Comparison of ENCODE assay signal across 9 cellular contexts in the genomic region with DNA sequence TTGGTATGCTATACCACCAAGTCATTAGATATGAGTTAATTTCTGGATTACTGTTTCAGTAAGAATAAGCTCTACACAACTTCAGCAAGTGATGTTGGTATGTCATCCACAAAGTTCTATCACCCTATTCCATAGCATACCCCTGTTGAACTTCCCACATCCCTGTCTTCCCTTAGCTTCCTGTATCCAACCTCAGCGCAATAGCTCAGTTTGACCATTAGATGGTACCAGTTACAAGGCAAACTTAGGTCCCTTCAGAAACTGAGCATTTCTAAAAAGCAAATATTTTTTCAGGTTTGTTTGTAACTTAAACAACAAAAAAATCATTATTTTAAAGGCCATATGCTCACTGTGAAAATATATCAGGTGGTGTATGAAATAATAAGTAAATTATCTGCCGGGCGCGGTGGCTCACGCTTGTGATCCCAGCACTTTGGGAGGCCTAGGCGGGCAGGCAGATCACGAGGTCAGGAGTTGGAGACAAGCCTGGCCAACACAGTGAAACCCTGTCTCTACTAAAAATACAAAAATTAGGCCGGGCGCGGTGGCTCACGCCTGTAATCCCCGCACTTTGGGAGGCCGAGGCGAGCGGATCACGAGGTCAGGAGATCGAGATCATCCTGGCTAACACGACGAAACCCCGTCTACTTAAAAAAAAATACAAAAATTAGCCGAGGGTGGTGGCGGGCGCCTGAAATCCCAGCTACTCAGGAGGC. TPM values are rescaled to one million over a fixed set of nuclear protein-coding genes. Genes with fewer than 3 reads are reported as not detected.
DNase-seq lines count a peak whose midpoint lies in the region; ATAC-seq, FAIRE-seq and TF ChIP-seq lines count a peak whose summit lies in the region.
"Had no signal": no experiment of that assay in that cellular context is flagged by ENCODE, and none has a peak within 500 bp of the region (broad histone marks: within the 10 kb centered on the region; RNA-seq: fewer than 3 reads in every experiment).

No MANE protein-coding gene starts in this region.

- H2AFZ ChIP-seq in endothelial cell of umbilical vein (ENCODE audit: low read depth, low read length), result no peak overlapping the region

- H3K4me1 ChIP-seq in heart right ventricle, result peaks cover 2 to 16% (median 5%) of the 10 kb centered on the region in 9 donors
- peaks cover 4% of the 10 kb centered on the region for H3K4me1 ChIP-seq in endothelial cell of umbilical vein (ENCODE audit: control insufficient read depth, extremely low read depth, insufficient read depth, low read length)
- no peaks in the 10 kb centered on the region for H3K4me1 ChIP-seq in testis

- H3K4me3 ChIP-seq in heart right ventricle (no peak overlapping the region), endothelial cell of umbilical vein (replicated peaks in 1 of 3; ENCODE audit: insufficient read depth in 1 of 3, low read depth in 1 of 3, low read length in 3 of 3) (no peak overlapping the region), testis (no peak overlapping the region)

- dilution Hi-C loops in endothelial cell of umbilical vein (cut with MboI; ENCODE audit: extremely low pct_ligation_motif_present, low sequenced_read_pairs), result no loop called here

- H3K36me3 ChIP-seq in heart right ventricle, result no peaks in the 10 kb centered on the region
- H3K36me3 ChIP-seq in endothelial cell of umbilical vein (ENCODE audit: control insufficient read depth in 2 of 2, extremely low read depth in 1 of 2, insufficient read depth in 2 of 2, low read length in 2 of 2), result no peaks in the 10 kb centered on the region
- no peaks in the 10 kb centered on the region for H3K36me3 ChIP-seq in testis (ENCODE audit: low read depth, missing control alignments)

- POLR2A ChIA-PET in endothelial cell of umbilical vein (lab: Charles Lee), result interaction anchor here (0.6 kb wide), 1 partner anchor 28 kb away, joined by 3 read pairs; no protein-coding TSS in a partner anchor
- POLR2A ChIA-PET in activated CD4-positive, alpha-beta memory T cell treated with anti-CD3 and anti-CD28 coated beads for 36 hours (lab: Charles Lee), result no interaction called here

- no peaks in the 10 kb centered on the region for H3K9me1 ChIP-seq in endothelial cell of umbilical vein (replicated peaks; ENCODE audit: control insufficient read depth, extremely low read depth, insufficient read depth, low read length)

- H3K27ac Mint-ChIP-seq in activated CD4-positive, alpha-beta memory T cell treated with anti-CD3 and anti-CD28 coated beads for 36 hours, result no peak overlapping the region

- H3K9ac ChIP-seq in endothelial cell of umbilical vein (replicated peaks; ENCODE audit: extremely low read depth, insufficient read depth, low read length), result no peak overlapping the region

- H3K27me3 Mint-ChIP-seq in activated CD4-positive, alpha-beta memory T cell treated with anti-CD3 and anti-CD28 coated beads for 36 hours, result no peaks in the 10 kb centered on the region

- no peaks in the 10 kb centered on the region for H3K36me3 Mint-ChIP-seq in activated CD4-positive, alpha-beta memory T cell treated with anti-CD3 and anti-CD28 coated beads for 36 hours

- H3K27me3 ChIP-seq in heart right ventricle, result no peaks in the 10 kb centered on the region
- H3K27me3 ChIP-seq in endothelial cell of umbilical vein (ENCODE audit: control insufficient read depth in 2 of 2, insufficient read depth in 2 of 2, low read length in 2 of 2), result no peaks in the 10 kb centered on the region
- H3K27me3 ChIP-seq in testis, result no peaks in the 10 kb centered on the region

- CTCF ChIA-PET in endothelial cell of umbilical vein (lab: Charles Lee), result interaction anchor here (0.6 to 5.3 kb wide), 15 partner anchors 9 to 186 kb away, joined by 3 to 97 read pairs (median 5); a partner anchor contains a TSS
- CTCF ChIA-PET in activated CD4-positive, alpha-beta memory T cell treated with anti-CD3 and anti-CD28 coated beads for 36 hours (lab: Charles Lee), result interaction anchor here (0.6 to 3.7 kb wide), 7 partner anchors 9 to 84 kb away, joined by 3 to 23 read pairs (median 4); no protein-coding TSS in a partner anchor

- peak; percentile 74 for FAIRE-seq in endothelial cell of umbilical vein (lab: Jason Lieb, UNC)

- H4K20me1 ChIP-seq in endothelial cell of umbilical vein (replicated peaks; ENCODE audit: control insufficient read depth, extremely low read depth, insufficient read depth, low read length), result no peaks in the 10 kb centered on the region

- ATAC-seq in heart right ventricle (no peak), Right ventricle myocardium inferior (no peak)

- H3K4me3 Mint-ChIP-seq in activated CD4-positive, alpha-beta memory T cell treated with anti-CD3 and anti-CD28 coated beads for 36 hours, result no peak overlapping the region

- H3K9me3 ChIP-seq in heart right ventricle (no peaks in the 10 kb centered on the region), endothelial cell of umbilical vein (replicated peaks; ENCODE audit: control insufficient read depth, insufficient read depth, low read length) (no peaks in the 10 kb centered on the region), testis (no peaks in the 10 kb centered on the region)

- DNase-seq in heart right ventricle (no peak), Right ventricle myocardium inferior (ENCODE audit: missing footprints) (no peak), NCI-H69 (lab: John Stamatoyannopoulos, UW) (peak; percentile 39), endothelial cell of umbilical vein (ENCODE audit: low read depth, low spot score) (peak; percentile 29), testis (no peak), ureter (ENCODE audit: low spot score) (no peak), AG08396 (ENCODE audit: low spot score) (no peak)
- DNase-seq in activated CD4-positive, alpha-beta memory T cell treated with anti-CD3 and anti-CD28 coated beads for 36 hours, result no peak

- no peaks in the 10 kb centered on the region for H3K79me2 ChIP-seq in endothelial cell of umbilical vein (ENCODE audit: control insufficient read depth, insufficient read depth, low read length)

- H3K27ac ChIP-seq in heart right ventricle (no peak overlapping the region), endothelial cell of umbilical vein (ENCODE audit: insufficient read depth, low read depth, low read length) (no peak overlapping the region), testis (no peak overlapping the region)

- 91 to 92% methylated on average over 23 of the region's 23 CpGs for WGBS in heart right ventricle, 2 donors
- 48 to 75% methylated on average over 23 of the region's 23 CpGs for WGBS in testis, 2 donors

- TF ChIP-seq CTCF in heart right ventricle (IDR thresholded peaks at IDR 0.05), result peak; percentile 10 to 64 (median 52)
- peak; percentile 32 to 47 for TF ChIP-seq CTCF in endothelial cell of umbilical vein (IDR thresholded peaks at IDR 0.05; ENCODE audit: extremely low read depth in 1 of 2, insufficient read depth in 1 of 2, low read depth in 1 of 2, low read length in 2 of 2)
- peak; percentile 13 to 53 (median 27) for TF ChIP-seq CTCF in testis (IDR thresholded peaks at IDR 0.05)

- intact Hi-C loops in heart right ventricle (cut with DNase I) (loop anchor here in 2 of 10 donors (2.0 to 5.0 kb wide), 2 partner anchors 49 kb away; no protein-coding TSS in a partner anchor), Right ventricle myocardium inferior (cut with DNase I) (no loop called here), endothelial cell of umbilical vein (cut with micrococcal nuclease) (loop anchor here (2.0 kb wide), 1 partner anchor 49 kb away; no protein-coding TSS in a partner anchor), testis (cut with DNase I; ENCODE audit: low total_unique reads) (loop anchor here (10.0 kb wide), 1 partner anchor 1077 kb away; a partner anchor contains a TSS)
- intact Hi-C loops in activated CD4-positive, alpha-beta memory T cell treated with anti-CD3 and anti-CD28 coated beads for 36 hours (cut with micrococcal nuclease), result no loop called here

- peaks cover 8% of the 10 kb centered on the region for H3K4me1 Mint-ChIP-seq in activated CD4-positive, alpha-beta memory T cell treated with anti-CD3 and anti-CD28 coated beads for 36 hours (ENCODE audit: low read depth)

- no peak overlapping the region for H3K4me2 ChIP-seq in endothelial cell of umbilical vein (ENCODE audit: insufficient read depth, low read length)

- TF ChIP-seq POLR2A in endothelial cell of umbilical vein (IDR thresholded peaks at IDR 0.05; ENCODE audit: low read depth, low read length), result no peak
- TF ChIP-seq POLR2A in testis (IDR thresholded peaks at IDR 0.05), result no peak

- BruUV-seq in endothelial cell of umbilical vein (replicated peaks; lab: Mats Ljungman, UMichigan), result no TSS peak

- no peaks in the 10 kb centered on the region for H3K9me3 Mint-ChIP-seq in activated CD4-positive, alpha-beta memory T cell treated with anti-CD3 and anti-CD28 coated beads for 36 hours

RNA-seq across cellular contexts. Expression of a gene that starts 8.8 kb away (rescaled TPM):
- total RNA-seq in heart right ventricle (10 to 100 TPM in 2 of 10 donors, 1 to 10 TPM in 8; 1.6 to 13.6 (median 3.2) TPM), Right ventricle myocardium inferior (12.6 TPM), endothelial cell of umbilical vein (not detected in 2 replicates), testis (under 1 TPM in 1 of 2 donors, not detected in 1; 0.19 TPM), ureter (not detected)
- polyA plus RNA-seq in heart right ventricle (1 to 10 TPM in 1 of 2 donors, under 1 TPM in 1; 0.19 to 3.1 TPM), endothelial cell of umbilical vein (not detected in 2 replicates), testis (ENCODE audit: insufficient read depth, low read depth, low replicate concordance) (0.36 TPM)
- polyA plus RNA-seq in endothelial cell of umbilical vein (2011; cell fraction: cytosol; rRNA removed), result not detected in 2 replicates
- not detected in 2 replicates for polyA plus RNA-seq in endothelial cell of umbilical vein (2011; cell fraction: nucleus; rRNA removed)
- not detected in 2 replicates for polyA plus RNA-seq in endothelial cell of umbilical vein (2012)
- not detected in 2 replicates for polyA minus RNA-seq in endothelial cell of umbilical vein
- not detected for polyA minus RNA-seq in endothelial cell of umbilical vein (2011; cell fraction: cytosol; rRNA and poly(A)+ RNA removed)
- not detected in 2 replicates for polyA minus RNA-seq in endothelial cell of umbilical vein (2011; cell fraction: nucleus; rRNA and poly(A)+ RNA removed)
- not detected for total RNA-seq in activated CD4-positive, alpha-beta memory T cell treated with anti-CD3 and anti-CD28 coated beads for 36 hours
- polyA plus RNA-seq: adipose tissue had no signal

RNA-seq across cellular contexts. Expression of a gene that starts 15.1 kb away (rescaled TPM):
- total RNA-seq in heart right ventricle (10 to 100 TPM; 10.2 to 31.0 (median 18.2) TPM), Right ventricle myocardium inferior (19.0 TPM), endothelial cell of umbilical vein (50.8 and 52.1 TPM in 2 replicates), testis (10 to 100 TPM; 26.2 to 29.9 TPM), ureter (64.3 TPM)
- polyA plus RNA-seq in heart right ventricle (10 to 100 TPM; 10.4 to 41.3 TPM), endothelial cell of umbilical vein (43.6 and 53.1 TPM in 2 replicates), testis (ENCODE audit: insufficient read depth, low read depth, low replicate concordance) (16.8 TPM)
- 6.9 and 8.4 TPM in 2 replicates for polyA plus RNA-seq in endothelial cell of umbilical vein (2011; cell fraction: cytosol; rRNA removed)
- polyA plus RNA-seq in endothelial cell of umbilical vein (2011; cell fraction: nucleus; rRNA removed), result 224 and 260 TPM in 2 replicates
- polyA plus RNA-seq in endothelial cell of umbilical vein (2012), result 25.6 and 33.6 TPM in 2 replicates
- polyA minus RNA-seq in endothelial cell of umbilical vein, result 44.5 and 53.6 TPM in 2 replicates
- 1.5 TPM for polyA minus RNA-seq in endothelial cell of umbilical vein (2011; cell fraction: cytosol; rRNA and poly(A)+ RNA removed)
- polyA minus RNA-seq in endothelial cell of umbilical vein (2011; cell fraction: nucleus; rRNA and poly(A)+ RNA removed), result 64.6 and 69.9 TPM in 2 replicates
- 10 to 100 TPM; 21.1 to 23.5 TPM for total RNA-seq in activated CD4-positive, alpha-beta memory T cell treated with anti-CD3 and anti-CD28 coated beads for 36 hours

RNA-seq across cellular contexts. Expression of a gene that starts 32.9 kb away (rescaled TPM):
- total RNA-seq in heart right ventricle (10 to 100 TPM in 1 of 10 donors, 1 to 10 TPM in 2, under 1 TPM in 1, not detected in 6; 0.53 to 14.7 (median 6.0) TPM), Right ventricle myocardium inferior (not detected), endothelial cell of umbilical vein (not detected in 2 replicates), testis (1 to 10 TPM; 1.4 to 1.6 TPM), ureter (3.0 TPM)
- polyA plus RNA-seq in heart right ventricle (under 1 TPM in 1 of 2 donors, not detected in 1; 0.06 TPM), endothelial cell of umbilical vein (0.07 TPM in 1 of 2 replicates, not detected in the other), testis (ENCODE audit: insufficient read depth, low read depth, low replicate concordance) (0.91 TPM)
- polyA plus RNA-seq in endothelial cell of umbilical vein (2011; cell fraction: cytosol; rRNA removed), result not detected in 2 replicates
- polyA plus RNA-seq in endothelial cell of umbilical vein (2011; cell fraction: nucleus; rRNA removed), result not detected in 2 replicates
- polyA plus RNA-seq in endothelial cell of umbilical vein (2012), result not detected in 2 replicates
- not detected in 2 replicates for polyA minus RNA-seq in endothelial cell of umbilical vein
- polyA minus RNA-seq in endothelial cell of umbilical vein (2011; cell fraction: cytosol; rRNA and poly(A)+ RNA removed), result not detected
- not detected in 2 replicates for polyA minus RNA-seq in endothelial cell of umbilical vein (2011; cell fraction: nucleus; rRNA and poly(A)+ RNA removed)
- total RNA-seq in activated CD4-positive, alpha-beta memory T cell treated with anti-CD3 and anti-CD28 coated beads for 36 hours, result not detected

Comparison
In these comparisons a context has a peak if more than half of its experiments do, and no peak if none do; other contexts are left out.
1. DNase-seq: peak in NCI-H69 (single experiment) and endothelial cell of umbilical vein (single experiment); none in heart right ventricle (0 of 2), Right ventricle myocardium inferior (single experiment), testis (single experiment), activated CD4-positive, alpha-beta memory T cell treated with anti-CD3 and anti-CD28 coated beads for 36 hours (single experiment), ureter (single experiment) and AG08396 (single experiment).
2. intact Hi-C loops: an anchor here in endothelial cell of umbilical vein (2.0 kb wide) and testis (10.0 kb wide); none called in Right ventricle myocardium inferior and activated CD4-positive, alpha-beta memory T cell treated with anti-CD3 and anti-CD28 coated beads for 36 hours.
3. Peak in every context shown above with its lines, with median percentiles within 50 percentile points of each other: CTCF ChIP-seq.